22 cellular contexts compared by ENCODE assay signal in genomic region chr1:207102146-207102545, GRCh38. TPM values are rescaled to one million over a fixed set of nuclear protein-coding genes. Genes with fewer than 3 reads are reported as not detected.
A peak's percentile ranks its signal among the peaks of the same experiment; 100 is the strongest.
DNase-seq lines count a peak whose midpoint lies in the region; ATAC-seq, FAIRE-seq and TF ChIP-seq lines count a peak whose summit lies in the region.
"Had no signal": no experiment of that assay in that cellular context is flagged by ENCODE, and none has a peak within 500 bp of the region (broad histone marks: within the 10 kb centered on the region; RNA-seq: fewer than 3 reads in every experiment).

No MANE protein-coding gene starts in this region.

- H3K9me3 ChIP-seq in liver (ENCODE audit: control insufficient read depth in 4 of 4, low read length in 3 of 4) (peaks cover 0 to 2% (median 0%) of the 10 kb centered on the region in 4 donors), HepG2 (ENCODE audit: low read length) (peaks cover 14% of the 10 kb centered on the region)
- H3K9me3 ChIP-seq: BE2C had no signal

- H3K27ac Mint-ChIP-seq in nephron, result peak overlapping the region in 2 of 3 experiments; percentile 11 to 21
- H3K27ac Mint-ChIP-seq: CD4-positive, alpha-beta memory T cell; HFFc6 had no signal

- DNase-seq in HepG2 (ENCODE audit: low spot score) (no peak), iris pigment epithelial cell (ENCODE audit: low read depth) (peak; percentile 40), midbrain (lab: John Stamatoyannopoulos, UW) (no peak), C1 segment of cervical spinal cord (lab: John Stamatoyannopoulos, UW) (no peak)
- DNase-seq: AML-193; BE2C; CD4-positive, alpha-beta memory T cell; COR-L47; DMS153; DND-41; H7; HCEC 1CT; HFFc6 had no signal

- POLR2A ChIA-PET in HepG2 (lab: Yijun Ruan, JAX), result interaction anchor here (3.4 kb wide), 1 partner anchor 13 kb away, joined by 26 read pairs; the partner anchor contains the start of gene C4BPB

- peak overlapping the region; percentile 1 to 72 for H3K9ac ChIP-seq in liver (ENCODE audit: low read depth in 1 of 2, low read length in 2 of 2)
- H3K9ac ChIP-seq in HepG2 (ENCODE audit: insufficient read depth, low read depth, low read length), result no peak overlapping the region
- H3K9ac ChIP-seq: BLaER1 treated with 17β-estradiol and CSF1 and Interleukin-3, amounts not matched to agents 10 nM and 100 nM had no signal

- no peaks in the 10 kb centered on the region for H3K27me3 ChIP-seq in liver (ENCODE audit: control insufficient read depth in 4 of 4, insufficient read depth in 4 of 4, low read length in 3 of 4)
- H3K27me3 ChIP-seq in HepG2 (ENCODE audit: control insufficient read depth in 1 of 2, insufficient read depth in 2 of 2, low read length in 2 of 2), result no peaks in the 10 kb centered on the region
- H3K27me3 ChIP-seq: BLaER1 treated with 17β-estradiol and CSF1 and Interleukin-3, amounts not matched to agents 10 nM and 100 nM had no signal

- H3K27ac ChIP-seq in liver (ENCODE audit: low read depth in 1 of 2, low read length in 2 of 2) (peak overlapping the region; percentile 81 to 93), HepG2 (ENCODE audit: extremely low read length, insufficient read depth, low read length) (no peak overlapping the region)
- H3K27ac ChIP-seq: 22Rv1; BLaER1 treated with 17β-estradiol and CSF1 and Interleukin-3, amounts not matched to agents 10 nM and 100 nM had no signal

- H3K79me2 ChIP-seq in HepG2 (ENCODE audit: insufficient read depth, low read length), result no peaks in the 10 kb centered on the region

- H3K36me3 Mint-ChIP-seq in nephron (ENCODE audit: low read depth), result no peaks in the 10 kb centered on the region
- H3K36me3 Mint-ChIP-seq: CD4-positive, alpha-beta memory T cell had no signal

- H3K4me3 Mint-ChIP-seq in nephron, result no peak overlapping the region
- H3K4me3 Mint-ChIP-seq: CD4-positive, alpha-beta memory T cell; HFFc6 had no signal

- FAIRE-seq in HepG2 (lab: Jason Lieb, UNC), result no peak
- FAIRE-seq: A204.1, G401.6, GM12892, H1 had no signal

- in situ Hi-C loops in HepG2 (cut with HindIII; ENCODE audit: extremely low pct_ligation_motif_present, low pct_unique_long_range_greater_than_20kb), result no loop called here

- TF ChIP-seq CTCF in liver (IDR thresholded peaks at IDR 0.05; ENCODE audit: low read depth, low read length, missing input control) (no peak), HepG2 (CRISPR knock-in tag; IDR thresholded peaks at IDR 0.05) (no peak), nephron (IDR thresholded peaks at IDR 0.05; ENCODE audit: unreplicated experiment in 3 of 3) (no peak)

- WGBS in liver, result 30% methylated on average over 5 of the region's 5 CpGs
- WGBS in HepG2 (ENCODE audit: low lambda C conversion rate), result 86% methylated on average over 5 of the region's 5 CpGs

- intact Hi-C loops in HepG2 (cut with micrococcal nuclease; ENCODE audit: unreplicated experiment), result loop anchor here (5.0 kb wide), 1 partner anchor 140 kb away; no protein-coding TSS in a partner anchor

- TF ChIP-seq EP300 in HepG2 (IDR thresholded peaks at IDR 0.05; ENCODE audit: low read depth in 2 of 2, low read length in 2 of 2), result no peak
- no peak for TF ChIP-seq EP300 in HepG2 (CRISPR knock-in tag; IDR thresholded peaks at IDR 0.05; ENCODE audit: borderline replicate concordance)

- H3K4me1 Mint-ChIP-seq in nephron, result peaks cover 9% of the 10 kb centered on the region
- H3K4me1 Mint-ChIP-seq: CD4-positive, alpha-beta memory T cell had no signal

- no TSS peak for BruUV-seq in HepG2 (replicated peaks; lab: Mats Ljungman, UMichigan)

- peak overlapping the region in 2 of 3 donors; percentile 22 to 33 for H3K4me3 ChIP-seq in liver (ENCODE audit: low read depth in 1 of 3, low read length in 3 of 3)
- H3K4me3 ChIP-seq in HepG2 (replicated peaks in 1 of 3; ENCODE audit: insufficient read depth in 1 of 3, low read depth in 2 of 3, low read length in 3 of 3), result no peak overlapping the region
- H3K4me3 ChIP-seq: BLaER1 treated with 17β-estradiol and CSF1 and Interleukin-3, amounts not matched to agents 10 nM and 100 nM had no signal

- H3K4me2 ChIP-seq in HepG2 (ENCODE audit: low read depth, low read length), result no peak overlapping the region
- H3K4me2 ChIP-seq: BLaER1 treated with 17β-estradiol and CSF1 and Interleukin-3, amounts not matched to agents 10 nM and 100 nM had no signal

- peaks cover 3% of the 10 kb centered on the region for H3K9me3 Mint-ChIP-seq in nephron
- H3K9me3 Mint-ChIP-seq: CD4-positive, alpha-beta memory T cell; HFFc6 had no signal

- H3K27me3 Mint-ChIP-seq in nephron (ENCODE audit: low read depth), result no peaks in the 10 kb centered on the region

- H3K4me1 ChIP-seq in liver (ENCODE audit: control insufficient read depth in 4 of 4, insufficient read depth in 4 of 4, low read length in 3 of 4), result peaks cover 1 to 30% (median 25%) of the 10 kb centered on the region in 4 donors
- peaks cover 36% of the 10 kb centered on the region for H3K4me1 ChIP-seq in HepG2 (ENCODE audit: insufficient read depth, low read length)
- H3K4me1 ChIP-seq: BE2C had no signal

- H2AFZ ChIP-seq in HepG2 (ENCODE audit: low read length), result no peak overlapping the region

- no peak for ATAC-seq in HepG2

- CTCF ChIA-PET in HepG2 (lab: Yijun Ruan, JAX; ENCODE audit: low intra/inter-chr PET ratio, low total read pairs), result no interaction called here

- no peak for TF ChIP-seq RAD21 in liver (IDR thresholded peaks at IDR 0.05)
- TF ChIP-seq RAD21 in HepG2 (CRISPR knock-in tag; IDR thresholded peaks at IDR 0.05), result no peak

- peaks cover 7 to 28% (median 20%) of the 10 kb centered on the region in 4 donors for H3K36me3 ChIP-seq in liver (ENCODE audit: control insufficient read depth in 4 of 4, insufficient read depth in 3 of 4, low read depth in 1 of 4, low read length in 3 of 4)
- H3K36me3 ChIP-seq in HepG2 (replicated peaks in 1 of 2; ENCODE audit: control insufficient read depth in 1 of 2, insufficient read depth in 2 of 2, low read length in 2 of 2), result peaks cover 16 to 17% of the 10 kb centered on the region in 2 experiments
- H3K36me3 ChIP-seq: BE2C; BLaER1 treated with 17β-estradiol and CSF1 and Interleukin-3, amounts not matched to agents 10 nM and 100 nM had no signal

- no peak for TF ChIP-seq POLR2A in HepG2 (IDR thresholded peaks at IDR 0.05; ENCODE audit: insufficient read depth in 1 of 2, low read depth in 2 of 2, low read length in 2 of 2)

- H4K20me1 ChIP-seq in HepG2 (ENCODE audit: insufficient read depth, low read length), result no peaks in the 10 kb centered on the region
- H4K20me1 ChIP-seq: BLaER1 treated with 17β-estradiol and CSF1 and Interleukin-3, amounts not matched to agents 10 nM and 100 nM had no signal

RNA-seq across cellular contexts. Expression of gene C4BPA, which starts 1.9 kb away (rescaled TPM):
- total RNA-seq in liver (1,000 to 10,000 TPM in 1 of 2 donors, 10 to 100 TPM in 1; 49.5 to 1,492 TPM), HepG2 (2016; rRNA removed; fragmentation: Illumina TruSeq; extraction: Trizol) (18.7 and 32.1 TPM in 2 replicates)
- polyA plus RNA-seq in liver (1,000 to 10,000 TPM in 1 of 2 donors, 100 to 1,000 TPM in 1; 896 to 1,527 TPM), HepG2 (2011; rRNA removed) (60.1 and 86.3 TPM in 2 replicates)
- 3.0 and 3.6 TPM in 2 replicates for total RNA-seq in HepG2 (2016; cell fraction: cytosol; rRNA removed; fragmentation: Illumina TruSeq; extraction: Trizol; ENCODE audit: low read depth)
- 20.0 and 32.8 TPM in 2 replicates for total RNA-seq in HepG2 (2016; cell fraction: insoluble cytoplasmic fraction; rRNA removed; fragmentation: Illumina TruSeq; extraction: Trizol)
- total RNA-seq in HepG2 (2016; cell fraction: membrane; rRNA removed; fragmentation: Illumina TruSeq; extraction: Trizol), result 8.4 and 8.5 TPM in 2 replicates
- total RNA-seq in HepG2 (2016; cell fraction: nucleus; rRNA removed; fragmentation: Illumina TruSeq; extraction: Trizol), result 25.3 and 31.2 TPM in 2 replicates
- polyA plus RNA-seq in HepG2 (2011; cell fraction: cytosol; rRNA removed), result 31.3 and 80.8 TPM in 2 replicates
- 20.1 and 40.4 TPM in 2 replicates for polyA plus RNA-seq in HepG2 (2011; cell fraction: nucleus; rRNA removed)
- polyA plus RNA-seq in HepG2 (2012), result 27.8 and 31.2 TPM in 2 replicates
- polyA plus RNA-seq in HepG2 (2016; cell fraction: cytosol; fragmentation: Illumina TruSeq; extraction: Trizol; ENCODE audit: low read depth), result 3.4 and 4.2 TPM in 2 replicates
- 24.1 and 24.2 TPM in 2 replicates for polyA plus RNA-seq in HepG2 (2016; cell fraction: insoluble cytoplasmic fraction; fragmentation: Illumina TruSeq; extraction: Trizol; ENCODE audit: low read depth)
- 6.7 and 8.1 TPM in 2 replicates for polyA plus RNA-seq in HepG2 (2016; cell fraction: membrane; fragmentation: Illumina TruSeq; extraction: Trizol; ENCODE audit: low read depth)
- 36.3 and 36.5 TPM in 2 replicates for polyA plus RNA-seq in HepG2 (2016; cell fraction: nucleus; fragmentation: Illumina TruSeq; extraction: Trizol; ENCODE audit: insufficient read depth, low read depth)
- 2.9 and 24.1 TPM in 2 replicates for polyA minus RNA-seq in HepG2 (2011; rRNA and poly(A)+ RNA removed; ENCODE audit: low replicate concordance)
- 15.5 and 33.3 TPM in 2 replicates for polyA minus RNA-seq in HepG2 (2011; cell fraction: cytosol; rRNA and poly(A)+ RNA removed)
- 16.2 and 28.8 TPM in 2 replicates for polyA minus RNA-seq in HepG2 (2011; cell fraction: nucleus; rRNA and poly(A)+ RNA removed)
- total RNA-seq: CD4-positive, alpha-beta memory T cell; H1; H7; HFFc6 had no signal
- polyA plus RNA-seq: AG04450; CD4-positive, alpha-beta memory T cell; H1 had no signal

RNA-seq across cellular contexts. Expression of gene C4BPB, which starts 13.5 kb away (rescaled TPM):
- total RNA-seq in liver, result 100 to 1,000 TPM in 1 of 2 donors, 10 to 100 TPM in 1; 59.7 to 460 TPM
- 100 to 1,000 TPM; 399 to 404 TPM for polyA plus RNA-seq in liver
- 115 and 155 TPM in 2 replicates for total RNA-seq in HepG2 (2016; rRNA removed; fragmentation: Illumina TruSeq; extraction: Trizol)
- total RNA-seq in HepG2 (2016; cell fraction: cytosol; rRNA removed; fragmentation: Illumina TruSeq; extraction: Trizol; ENCODE audit: low read depth), result 32.6 and 35.5 TPM in 2 replicates
- 103 and 158 TPM in 2 replicates for total RNA-seq in HepG2 (2016; cell fraction: insoluble cytoplasmic fraction; rRNA removed; fragmentation: Illumina TruSeq; extraction: Trizol)
- total RNA-seq in HepG2 (2016; cell fraction: membrane; rRNA removed; fragmentation: Illumina TruSeq; extraction: Trizol), result 54.7 and 56.1 TPM in 2 replicates
- 137 and 149 TPM in 2 replicates for total RNA-seq in HepG2 (2016; cell fraction: nucleus; rRNA removed; fragmentation: Illumina TruSeq; extraction: Trizol)
- polyA plus RNA-seq in HepG2 (2011; rRNA removed), result 266 and 267 TPM in 2 replicates
- 125 and 190 TPM in 2 replicates for polyA plus RNA-seq in HepG2 (2011; cell fraction: cytosol; rRNA removed)
- polyA plus RNA-seq in HepG2 (2011; cell fraction: nucleus; rRNA removed), result 342 and 476 TPM in 2 replicates
- 127 and 145 TPM in 2 replicates for polyA plus RNA-seq in HepG2 (2012)
- polyA plus RNA-seq in HepG2 (2016; cell fraction: cytosol; fragmentation: Illumina TruSeq; extraction: Trizol; ENCODE audit: low read depth), result 28.4 and 30.6 TPM in 2 replicates
- 83.2 and 84.7 TPM in 2 replicates for polyA plus RNA-seq in HepG2 (2016; cell fraction: insoluble cytoplasmic fraction; fragmentation: Illumina TruSeq; extraction: Trizol; ENCODE audit: low read depth)
- 38.4 and 38.5 TPM in 2 replicates for polyA plus RNA-seq in HepG2 (2016; cell fraction: membrane; fragmentation: Illumina TruSeq; extraction: Trizol; ENCODE audit: low read depth)
- polyA plus RNA-seq in HepG2 (2016; cell fraction: nucleus; fragmentation: Illumina TruSeq; extraction: Trizol; ENCODE audit: insufficient read depth, low read depth), result 222 and 224 TPM in 2 replicates
- 81.3 and 321 TPM in 2 replicates for polyA minus RNA-seq in HepG2 (2011; rRNA and poly(A)+ RNA removed; ENCODE audit: low replicate concordance)
- 34.7 and 50.0 TPM in 2 replicates for polyA minus RNA-seq in HepG2 (2011; cell fraction: cytosol; rRNA and poly(A)+ RNA removed)
- polyA minus RNA-seq in HepG2 (2011; cell fraction: nucleus; rRNA and poly(A)+ RNA removed), result 175 and 265 TPM in 2 replicates
- total RNA-seq: H1, H7 had no signal
- polyA plus RNA-seq: AG04450, H1 had no signal

RNA-seq across cellular contexts. Expression of gene PFKFB2, which starts 49.1 kb away (rescaled TPM):
- total RNA-seq in liver (1 to 10 TPM; 4.0 to 5.9 TPM), HepG2 (2016; rRNA removed; fragmentation: Illumina TruSeq; extraction: Trizol) (9.4 and 10.6 TPM in 2 replicates)
- polyA plus RNA-seq in liver (1 to 10 TPM; 1.5 to 2.0 TPM), HepG2 (2011; rRNA removed) (3.9 and 4.6 TPM in 2 replicates)
- total RNA-seq in HepG2 (2016; cell fraction: cytosol; rRNA removed; fragmentation: Illumina TruSeq; extraction: Trizol; ENCODE audit: low read depth), result 0.62 and 0.71 TPM in 2 replicates
- total RNA-seq in HepG2 (2016; cell fraction: insoluble cytoplasmic fraction; rRNA removed; fragmentation: Illumina TruSeq; extraction: Trizol), result 10.2 and 10.9 TPM in 2 replicates
- total RNA-seq in HepG2 (2016; cell fraction: membrane; rRNA removed; fragmentation: Illumina TruSeq; extraction: Trizol), result 2.7 and 2.9 TPM in 2 replicates
- 12.6 and 18.6 TPM in 2 replicates for total RNA-seq in HepG2 (2016; cell fraction: nucleus; rRNA removed; fragmentation: Illumina TruSeq; extraction: Trizol)
- polyA plus RNA-seq in HepG2 (2011; cell fraction: cytosol; rRNA removed), result 1.8 and 2.7 TPM in 2 replicates
- polyA plus RNA-seq in HepG2 (2011; cell fraction: nucleus; rRNA removed), result 8.6 and 10.6 TPM in 2 replicates
- 3.6 and 4.1 TPM in 2 replicates for polyA plus RNA-seq in HepG2 (2012)
- polyA plus RNA-seq in HepG2 (2016; cell fraction: cytosol; fragmentation: Illumina TruSeq; extraction: Trizol; ENCODE audit: low read depth), result 0.22 and 0.25 TPM in 2 replicates
- polyA plus RNA-seq in HepG2 (2016; cell fraction: insoluble cytoplasmic fraction; fragmentation: Illumina TruSeq; extraction: Trizol; ENCODE audit: low read depth), result 5.0 TPM in 2 replicates
- 0.60 and 0.72 TPM in 2 replicates for polyA plus RNA-seq in HepG2 (2016; cell fraction: membrane; fragmentation: Illumina TruSeq; extraction: Trizol; ENCODE audit: low read depth)
- polyA plus RNA-seq in HepG2 (2016; cell fraction: nucleus; fragmentation: Illumina TruSeq; extraction: Trizol; ENCODE audit: insufficient read depth, low read depth), result 16.4 and 17.0 TPM in 2 replicates
- 5.5 and 25.8 TPM in 2 replicates for polyA minus RNA-seq in HepG2 (2011; rRNA and poly(A)+ RNA removed; ENCODE audit: low replicate concordance)
- polyA minus RNA-seq in HepG2 (2011; cell fraction: cytosol; rRNA and poly(A)+ RNA removed), result 2.8 and 3.1 TPM in 2 replicates
- polyA minus RNA-seq in HepG2 (2011; cell fraction: nucleus; rRNA and poly(A)+ RNA removed), result 11.5 and 15.7 TPM in 2 replicates

RNA-seq across cellular contexts. Expression of gene YOD1, which starts 51.1 kb away (rescaled TPM):
- total RNA-seq in liver, result 10 to 100 TPM in 1 of 2 donors, 1 to 10 TPM in 1; 7.7 to 79.4 TPM
- polyA plus RNA-seq in liver, result 1 to 10 TPM; 1.3 to 1.8 TPM
- 9.1 and 14.1 TPM in 2 replicates for total RNA-seq in HepG2 (2016; rRNA removed; fragmentation: Illumina TruSeq; extraction: Trizol)
- 0.91 and 1.1 TPM in 2 replicates for total RNA-seq in HepG2 (2016; cell fraction: cytosol; rRNA removed; fragmentation: Illumina TruSeq; extraction: Trizol; ENCODE audit: low read depth)
- total RNA-seq in HepG2 (2016; cell fraction: insoluble cytoplasmic fraction; rRNA removed; fragmentation: Illumina TruSeq; extraction: Trizol), result 9.1 and 13.9 TPM in 2 replicates
- total RNA-seq in HepG2 (2016; cell fraction: membrane; rRNA removed; fragmentation: Illumina TruSeq; extraction: Trizol), result 5.3 and 5.7 TPM in 2 replicates
- 14.7 and 16.3 TPM in 2 replicates for total RNA-seq in HepG2 (2016; cell fraction: nucleus; rRNA removed; fragmentation: Illumina TruSeq; extraction: Trizol)
- 2.5 and 3.4 TPM in 2 replicates for polyA plus RNA-seq in HepG2 (2011; rRNA removed)
- 1.1 and 1.7 TPM in 2 replicates for polyA plus RNA-seq in HepG2 (2011; cell fraction: cytosol; rRNA removed)
- 4.1 and 4.8 TPM in 2 replicates for polyA plus RNA-seq in HepG2 (2011; cell fraction: nucleus; rRNA removed)
- 3.9 and 4.9 TPM in 2 replicates for polyA plus RNA-seq in HepG2 (2012)
- 0.36 and 0.38 TPM in 2 replicates for polyA plus RNA-seq in HepG2 (2016; cell fraction: cytosol; fragmentation: Illumina TruSeq; extraction: Trizol; ENCODE audit: low read depth)
- polyA plus RNA-seq in HepG2 (2016; cell fraction: insoluble cytoplasmic fraction; fragmentation: Illumina TruSeq; extraction: Trizol; ENCODE audit: low read depth), result 9.5 and 10.5 TPM in 2 replicates
- 2.4 and 2.5 TPM in 2 replicates for polyA plus RNA-seq in HepG2 (2016; cell fraction: membrane; fragmentation: Illumina TruSeq; extraction: Trizol; ENCODE audit: low read depth)
- polyA plus RNA-seq in HepG2 (2016; cell fraction: nucleus; fragmentation: Illumina TruSeq; extraction: Trizol; ENCODE audit: insufficient read depth, low read depth), result 15.7 and 15.8 TPM in 2 replicates
- 2.4 and 7.1 TPM in 2 replicates for polyA minus RNA-seq in HepG2 (2011; rRNA and poly(A)+ RNA removed; ENCODE audit: low replicate concordance)
- polyA minus RNA-seq in HepG2 (2011; cell fraction: cytosol; rRNA and poly(A)+ RNA removed), result 3.2 and 3.8 TPM in 2 replicates
- polyA minus RNA-seq in HepG2 (2011; cell fraction: nucleus; rRNA and poly(A)+ RNA removed), result 16.9 and 21.2 TPM in 2 replicates

Comparison
In these comparisons a context has a peak if more than half of its experiments do, and no peak if none do; other contexts are left out.
1. H3K4me3 ChIP-seq: peak in liver (2 of 3); none in HepG2 (0 of 3).